1 cellular context compared by ENCODE assay signal in the genomic region with DNA sequence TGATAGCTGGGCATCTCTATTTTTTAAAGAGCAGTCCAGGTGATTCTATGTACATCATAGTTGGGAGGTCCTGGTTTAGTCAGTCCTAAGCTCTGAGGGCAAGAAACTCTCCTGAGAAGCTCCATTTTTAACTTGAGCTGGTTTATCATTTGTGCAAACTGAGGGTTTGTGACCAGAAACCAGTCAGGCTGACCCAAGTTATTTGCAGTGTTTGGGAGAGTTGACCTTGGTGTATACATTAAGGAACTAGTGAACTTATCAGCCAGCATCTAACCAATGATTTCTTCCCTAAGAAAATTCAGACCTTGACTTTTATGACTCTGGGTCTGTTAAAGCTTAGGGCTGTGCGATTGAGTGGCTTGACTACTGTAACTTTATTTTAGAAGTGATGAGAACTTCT.
TF ChIP-seq lines count a peak whose summit lies in the region.

No MANE protein-coding gene starts in this region.

TF ChIP-seq in K562, 482 proteins besides CTCF, POLR2A, EP300 and RAD21 (continued from another document):
- TF ChIP-seq, protein P1, sequence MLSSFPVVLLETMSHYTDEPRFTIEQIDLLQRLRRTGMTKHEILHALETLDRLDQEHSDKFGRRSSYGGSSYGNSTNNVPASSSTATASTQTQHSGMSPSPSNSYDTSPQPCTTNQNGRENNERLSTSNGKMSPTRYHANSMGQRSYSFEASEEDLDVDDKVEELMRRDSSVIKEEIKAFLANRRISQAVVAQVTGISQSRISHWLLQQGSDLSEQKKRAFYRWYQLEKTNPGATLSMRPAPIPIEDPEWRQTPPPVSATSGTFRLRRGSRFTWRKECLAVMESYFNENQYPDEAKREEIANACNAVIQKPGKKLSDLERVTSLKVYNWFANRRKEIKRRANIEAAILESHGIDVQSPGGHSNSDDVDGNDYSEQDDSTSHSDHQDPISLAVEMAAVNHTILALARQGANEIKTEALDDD (IDR thresholded peaks at IDR 0.05) = peak; percentile 60; the same call in 1 of the 2 replicates
TF ChIP-seq in K562: peak in this region for 1.
